In the genomic region with DNA sequence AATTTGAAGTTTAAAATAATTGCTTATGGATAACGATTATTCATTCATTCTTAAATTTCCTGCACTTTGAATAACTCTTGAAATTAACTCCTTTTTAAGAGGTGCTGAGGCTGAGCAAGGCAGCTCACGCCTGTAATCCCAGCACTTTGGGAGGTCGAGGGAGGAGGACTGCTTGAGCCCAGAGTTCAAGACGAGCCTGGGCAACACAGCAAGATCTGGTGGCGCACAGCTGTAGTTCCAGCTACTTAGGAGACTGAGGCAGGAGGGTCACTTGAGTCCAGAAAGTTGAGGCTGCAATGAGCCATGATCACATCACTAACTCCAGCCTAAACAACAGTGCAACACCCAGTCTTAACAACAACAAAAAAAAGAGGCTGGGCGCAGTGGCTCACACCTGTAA, we compare ENCODE assay signal across 1 cellular context.
TF ChIP-seq lines count a peak whose summit lies in the region.

No MANE protein-coding gene starts in this region.

TF ChIP-seq in GM23338, 12 proteins besides CTCF, POLR2A, EP300 and RAD21 (continued from another document):
- TF ChIP-seq ZNF462 (CRISPR knock-in tag; IDR thresholded peaks at IDR 0.05): no peak
- TF ChIP-seq, protein P1, sequence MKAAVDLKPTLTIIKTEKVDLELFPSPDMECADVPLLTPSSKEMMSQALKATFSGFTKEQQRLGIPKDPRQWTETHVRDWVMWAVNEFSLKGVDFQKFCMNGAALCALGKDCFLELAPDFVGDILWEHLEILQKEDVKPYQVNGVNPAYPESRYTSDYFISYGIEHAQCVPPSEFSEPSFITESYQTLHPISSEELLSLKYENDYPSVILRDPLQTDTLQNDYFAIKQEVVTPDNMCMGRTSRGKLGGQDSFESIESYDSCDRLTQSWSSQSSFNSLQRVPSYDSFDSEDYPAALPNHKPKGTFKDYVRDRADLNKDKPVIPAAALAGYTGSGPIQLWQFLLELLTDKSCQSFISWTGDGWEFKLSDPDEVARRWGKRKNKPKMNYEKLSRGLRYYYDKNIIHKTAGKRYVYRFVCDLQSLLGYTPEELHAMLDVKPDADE (IDR thresholded peaks at IDR 0.05): no peak
- TF ChIP-seq ZNF114 (CRISPR knock-in tag; IDR thresholded peaks at IDR 0.05): no peak
- TF ChIP-seq REST (IDR thresholded peaks at IDR 0.05; ENCODE audit: unreplicated experiment): no peak
- TF ChIP-seq ZNF331 (CRISPR knock-in tag; IDR thresholded peaks at IDR 0.05; ENCODE audit: low read depth): no peak
- TF ChIP-seq EZH2 (IDR thresholded peaks at IDR 0.05; ENCODE audit: low read depth, unreplicated experiment): no peak
- TF ChIP-seq JUNB (IDR thresholded peaks at IDR 0.05; ENCODE audit: unreplicated experiment): no peak
- TF ChIP-seq STAT1 (IDR thresholded peaks at IDR 0.05; ENCODE audit: unreplicated experiment): no peak
- TF ChIP-seq CREB1 (CRISPR knock-in tag; IDR thresholded peaks at IDR 0.05; ENCODE audit: low read depth): no peak
TF ChIP-seq in GM23338: peak in this region for 0.
